1 cellular context compared by ENCODE assay signal in the genomic region with DNA sequence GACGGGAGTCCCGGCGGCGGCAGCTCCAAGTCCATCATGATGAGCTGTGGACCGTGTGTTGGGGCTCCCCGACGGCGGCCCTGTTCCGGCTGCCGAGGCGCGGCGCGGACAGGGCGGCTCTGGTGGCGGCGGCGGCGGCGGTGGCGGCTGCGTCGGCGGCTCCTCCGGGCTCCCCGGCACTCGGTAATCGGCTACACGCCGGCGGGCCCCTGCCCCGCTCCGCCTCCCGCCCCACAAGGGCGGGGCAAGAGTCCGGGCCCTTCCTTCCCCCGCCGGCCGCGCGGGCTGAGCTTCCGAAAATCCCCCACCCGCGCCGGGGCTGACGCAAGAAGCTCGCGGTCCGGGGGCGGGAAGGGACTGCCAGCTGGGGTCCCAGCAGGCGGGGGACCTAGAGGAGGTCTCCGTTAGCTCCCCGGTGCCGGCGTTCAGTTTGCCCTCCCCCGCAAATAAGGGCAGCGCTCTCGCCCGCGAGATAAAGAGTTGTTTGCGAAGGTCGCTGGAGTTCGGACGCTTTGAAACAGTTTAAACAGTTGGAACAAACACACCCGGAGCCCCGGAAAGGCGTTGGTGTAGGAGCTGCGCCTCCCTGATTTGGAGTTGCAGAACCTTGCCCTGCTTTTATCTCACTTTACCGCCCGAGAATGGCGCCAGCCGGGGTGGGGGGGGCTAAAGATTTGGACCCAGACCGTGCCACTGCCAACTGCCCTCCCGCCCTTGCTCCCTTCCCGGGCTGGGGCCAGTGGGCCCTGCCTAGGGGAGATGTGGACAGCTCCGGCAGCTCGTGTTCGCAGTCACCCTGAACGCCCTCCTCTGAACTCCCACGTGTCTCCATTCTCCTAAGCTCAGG.
A peak's percentile ranks its signal among the peaks of the same experiment; 100 is the strongest.
TF ChIP-seq lines count a peak whose summit lies in the region.

Gene NFE2L2 (minus strand): TSS at position 189 of the 847 bp plus-strand sequence. CDS start 151 bp downstream, at position 38.

TF ChIP-seq in HepG2, 621 proteins besides CTCF, POLR2A, EP300 and RAD21 (continued from another document and continues in another):
- TF ChIP-seq, protein P1, sequence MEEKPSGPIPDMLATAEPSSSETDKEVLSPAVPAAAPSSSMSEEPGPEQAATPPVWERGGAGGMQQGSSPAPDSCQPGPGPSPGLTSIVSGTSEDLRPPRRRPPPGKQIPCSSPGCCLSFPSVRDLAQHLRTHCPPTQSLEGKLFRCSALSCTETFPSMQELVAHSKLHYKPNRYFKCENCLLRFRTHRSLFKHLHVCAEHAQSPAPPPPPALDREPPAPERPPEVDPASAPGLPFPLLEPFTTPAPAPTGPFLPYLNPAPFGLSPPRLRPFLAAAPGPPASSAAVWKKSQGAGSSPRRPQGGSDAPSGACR (CRISPR knock-in tag; IDR thresholded peaks at IDR 0.05) = peak; percentile 96
- TF ChIP-seq HOXA7 (CRISPR knock-in tag; IDR thresholded peaks at IDR 0.05) (no peak), CREB3 (CRISPR knock-in tag; IDR thresholded peaks at IDR 0.05) (peak; percentile 60), ZNF788 (CRISPR knock-in tag; IDR thresholded peaks at IDR 0.05; ENCODE audit: borderline replicate concordance) (peak; percentile 78; the same call in 1 of the 2 replicates), NFKBIZ (CRISPR knock-in tag; IDR thresholded peaks at IDR 0.05) (peak; percentile 43), MAF1 (CRISPR knock-in tag; IDR thresholded peaks at IDR 0.05; ENCODE audit: borderline replicate concordance) (peak; percentile 83; the same call in 1 of the 2 replicates), RFXANK (CRISPR knock-in tag; IDR thresholded peaks at IDR 0.05) (peak; percentile 73), ZNF34 (CRISPR knock-in tag; IDR thresholded peaks at IDR 0.05; ENCODE audit: borderline replicate concordance) (peak; percentile 56), SUZ12 (IDR thresholded peaks at IDR 0.05; ENCODE audit: low read depth, low read length) (no peak), JUND (CRISPR knock-in tag; IDR thresholded peaks at IDR 0.05) (peak; percentile 59; the same call in 1 of the 2 replicates), ZFP37 (CRISPR knock-in tag; IDR thresholded peaks at IDR 0.05; ENCODE audit: borderline replicate concordance) (0 out of 2 replicates have a peak, but pooled peaks have one; percentile 19), ZNF678 (CRISPR knock-in tag; IDR thresholded peaks at IDR 0.05) (peak; percentile 51; the same call in 1 of the 2 replicates), GTF3A (CRISPR knock-in tag; conservative IDR thresholded peaks at IDR 0.05) (no peak; the same call in 1 of the 2 replicates), PAF1 (CRISPR knock-in tag; IDR thresholded peaks at IDR 0.05) (no peak), LBX2 (CRISPR knock-in tag; IDR thresholded peaks at IDR 0.05; ENCODE audit: borderline replicate concordance) (peak; percentile 71; the same call in 1 of the 2 replicates), ZNF563 (CRISPR knock-in tag; IDR thresholded peaks at IDR 0.05) (no peak; the same call in 1 of the 2 replicates), ZFP91 (CRISPR knock-in tag; IDR thresholded peaks at IDR 0.05; ENCODE audit: borderline replicate concordance) (peak; percentile 94), STAT5B (CRISPR knock-in tag; IDR thresholded peaks at IDR 0.05) (0 out of 2 replicates have a peak, but pooled peaks have one; percentile 6), POLR2AphosphoS5 (IDR thresholded peaks at IDR 0.05; ENCODE audit: low read depth, low read length) (peak; percentile 59), MED13 (CRISPR knock-in tag; IDR thresholded peaks at IDR 0.05) (peak; percentile 98), THAP8 (CRISPR knock-in tag; IDR thresholded peaks at IDR 0.05; ENCODE audit: borderline replicate concordance) (no peak), ZNF878 (CRISPR knock-in tag; IDR thresholded peaks at IDR 0.05) (peak; percentile 98), ZNF496 (CRISPR knock-in tag; IDR thresholded peaks at IDR 0.05; ENCODE audit: insufficient replicate concordance) (no peak), ZBTB14 (CRISPR knock-in tag; IDR thresholded peaks at IDR 0.05) (peak; percentile 41), GLMP (CRISPR knock-in tag; IDR thresholded peaks at IDR 0.05; ENCODE audit: borderline replicate concordance) (no peak), FIP1L1 (IDR thresholded peaks at IDR 0.05; ENCODE audit: borderline replicate concordance, insufficient read depth, low read depth, low read length) (peak; percentile 26; the same call in 1 of the 2 replicates), PRDM4 (CRISPR knock-in tag; IDR thresholded peaks at IDR 0.05; ENCODE audit: borderline replicate concordance) (no peak), SPEN (CRISPR knock-in tag; IDR thresholded peaks at IDR 0.05; ENCODE audit: low read depth) (peak; percentile 83), ZIK1 (CRISPR knock-in tag; IDR thresholded peaks at IDR 0.05; ENCODE audit: borderline replicate concordance, low read depth) (0 out of 2 replicates have a peak, but pooled peaks have one; percentile 62)
- TF ChIP-seq, protein P2, sequence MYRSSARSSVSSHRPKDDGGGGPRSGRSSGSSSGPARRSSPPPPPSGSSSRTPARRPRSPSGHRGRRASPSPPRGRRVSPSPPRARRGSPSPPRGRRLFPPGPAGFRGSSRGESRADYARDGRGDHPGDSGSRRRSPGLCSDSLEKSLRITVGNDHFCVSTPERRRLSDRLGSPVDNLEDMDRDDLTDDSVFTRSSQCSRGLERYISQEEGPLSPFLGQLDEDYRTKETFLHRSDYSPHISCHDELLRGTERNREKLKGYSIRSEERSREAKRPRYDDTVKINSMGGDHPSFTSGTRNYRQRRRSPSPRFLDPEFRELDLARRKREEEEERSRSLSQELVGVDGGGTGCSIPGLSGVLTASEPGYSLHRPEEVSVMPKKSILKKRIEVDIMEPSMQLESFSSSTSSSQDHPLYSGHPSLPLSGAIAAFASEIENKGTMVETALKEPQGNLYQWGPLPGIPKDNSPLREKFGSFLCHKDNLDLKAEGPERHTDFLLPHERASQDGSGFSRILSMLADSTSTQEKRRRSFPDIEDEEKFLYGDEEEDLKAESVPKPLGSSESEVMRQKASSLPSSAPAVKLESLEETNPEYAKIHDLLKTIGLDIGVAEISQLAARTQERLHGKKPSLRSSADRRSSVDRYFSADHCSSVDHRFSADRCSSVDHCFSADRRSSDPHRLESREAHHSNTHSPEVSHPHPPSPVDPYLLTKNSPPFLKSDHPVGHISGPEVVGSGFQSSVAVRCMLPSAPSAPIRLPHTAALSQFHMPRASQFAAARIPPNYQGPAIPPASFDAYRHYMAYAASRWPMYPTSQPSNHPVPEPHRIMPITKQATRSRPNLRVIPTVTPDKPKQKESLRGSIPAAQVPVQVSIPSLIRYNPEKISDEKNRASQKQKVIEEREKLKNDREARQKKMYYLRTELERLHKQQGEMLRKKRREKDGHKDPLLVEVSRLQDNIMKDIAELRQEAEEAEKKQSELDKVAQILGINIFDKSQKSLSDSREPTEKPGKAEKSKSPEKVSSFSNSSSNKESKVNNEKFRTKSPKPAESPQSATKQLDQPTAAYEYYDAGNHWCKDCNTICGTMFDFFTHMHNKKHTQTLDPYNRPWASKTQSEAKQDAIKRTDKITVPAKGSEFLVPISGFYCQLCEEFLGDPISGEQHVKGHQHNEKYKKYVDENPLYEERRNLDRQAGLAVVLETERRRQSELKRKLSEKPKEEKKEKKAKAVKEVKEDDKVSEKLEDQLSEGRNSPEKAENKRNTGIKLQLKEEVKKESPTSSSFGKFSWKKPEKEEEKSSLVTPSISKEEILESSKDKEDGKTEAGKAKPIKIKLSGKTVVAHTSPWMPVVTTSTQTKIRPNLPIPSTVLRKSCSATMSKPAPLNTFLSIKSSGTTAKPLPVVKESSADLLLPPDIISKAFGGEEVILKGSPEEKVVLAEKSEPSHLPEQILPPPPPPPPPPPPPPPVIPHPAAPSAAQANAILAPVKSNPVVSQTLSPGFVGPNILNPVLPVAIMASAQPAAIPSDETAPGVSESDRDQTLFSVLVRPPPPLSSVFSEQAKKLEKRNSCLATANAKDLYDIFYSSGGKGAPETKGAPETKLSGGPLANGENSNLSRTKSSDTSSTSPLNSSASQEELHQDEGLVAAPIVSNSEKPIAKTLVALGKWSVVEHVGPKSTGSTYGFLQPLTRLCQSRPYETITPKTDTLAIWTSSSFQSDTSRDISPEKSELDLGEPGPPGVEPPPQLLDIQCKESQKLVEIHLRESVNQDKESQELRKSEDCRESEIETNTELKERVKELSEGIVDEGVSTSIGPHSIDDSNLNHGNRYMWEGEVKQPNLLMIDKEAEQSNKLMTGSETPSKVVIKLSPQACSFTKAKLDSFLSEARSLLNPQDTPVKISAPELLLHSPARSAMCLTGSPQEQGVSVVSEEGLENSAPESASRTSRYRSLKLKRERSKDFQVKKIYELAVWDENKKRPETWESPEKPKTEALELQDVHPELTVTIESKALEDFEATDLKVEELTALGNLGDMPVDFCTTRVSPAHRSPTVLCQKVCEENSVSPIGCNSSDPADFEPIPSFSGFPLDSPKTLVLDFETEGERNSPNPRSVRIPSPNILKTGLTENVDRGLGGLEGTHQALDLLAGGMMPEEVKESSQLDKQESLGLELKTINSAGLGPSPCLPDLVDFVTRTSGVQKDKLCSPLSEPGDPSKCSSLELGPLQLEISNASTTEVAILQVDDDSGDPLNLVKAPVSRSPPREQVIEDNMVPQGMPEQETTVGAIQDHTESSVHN (CRISPR knock-in tag; IDR thresholded peaks at IDR 0.05) = no peak
- TF ChIP-seq, protein P3, sequence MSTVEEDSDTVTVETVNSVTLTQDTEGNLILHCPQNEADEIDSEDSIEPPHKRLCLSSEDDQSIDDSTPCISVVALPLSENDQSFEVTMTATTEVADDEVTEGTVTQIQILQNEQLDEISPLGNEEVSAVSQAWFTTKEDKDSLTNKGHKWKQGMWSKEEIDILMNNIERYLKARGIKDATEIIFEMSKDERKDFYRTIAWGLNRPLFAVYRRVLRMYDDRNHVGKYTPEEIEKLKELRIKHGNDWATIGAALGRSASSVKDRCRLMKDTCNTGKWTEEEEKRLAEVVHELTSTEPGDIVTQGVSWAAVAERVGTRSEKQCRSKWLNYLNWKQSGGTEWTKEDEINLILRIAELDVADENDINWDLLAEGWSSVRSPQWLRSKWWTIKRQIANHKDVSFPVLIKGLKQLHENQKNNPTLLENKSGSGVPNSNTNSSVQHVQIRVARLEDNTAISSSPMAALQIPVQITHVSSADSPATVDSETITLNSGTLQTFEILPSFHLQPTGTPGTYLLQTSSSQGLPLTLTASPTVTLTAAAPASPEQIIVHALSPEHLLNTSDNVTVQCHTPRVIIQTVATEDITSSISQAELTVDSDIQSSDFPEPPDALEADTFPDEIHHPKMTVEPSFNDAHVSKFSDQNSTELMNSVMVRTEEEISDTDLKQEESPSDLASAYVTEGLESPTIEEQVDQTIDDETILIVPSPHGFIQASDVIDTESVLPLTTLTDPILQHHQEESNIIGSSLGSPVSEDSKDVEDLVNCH (CRISPR knock-in tag; IDR thresholded peaks at IDR 0.05) = no peak
